Comparison of ENCODE assay signal across 8 cellular contexts in genomic region chr19:46546194-46546896, GRCh38. TPM values are rescaled to one million over a fixed set of nuclear protein-coding genes. Genes with fewer than 3 reads are reported as not detected.
DNase-seq lines count a peak whose midpoint lies in the region; ATAC-seq, FAIRE-seq and TF ChIP-seq lines count a peak whose summit lies in the region.

No MANE protein-coding gene starts in this region.

- H3K4me1 Mint-ChIP-seq in astrocyte (ENCODE audit: low read depth, unreplicated experiment) = no peaks in the 10 kb centered on the region

- peaks cover 8% of the 10 kb centered on the region for H3K9me3 ChIP-seq in astrocyte (ENCODE audit: insufficient read depth, low read depth, low read length)

- no peaks in the 10 kb centered on the region for H3K27me3 ChIP-seq in astrocyte (ENCODE audit: insufficient read depth, low read length)
- H3K27me3 ChIP-seq in kidney epithelial cell (ENCODE audit: control insufficient read depth, insufficient read depth, low read length) = no peaks in the 10 kb centered on the region

- peaks cover 11% of the 10 kb centered on the region for H3K36me3 Mint-ChIP-seq in astrocyte (ENCODE audit: low read depth, unreplicated experiment)

- H3K36me3 ChIP-seq in astrocyte (ENCODE audit: insufficient read depth, low read length) (no peaks in the 10 kb centered on the region), kidney epithelial cell (ENCODE audit: control insufficient read depth, insufficient read depth, low read length) (no peaks in the 10 kb centered on the region)

- H4K20me1 ChIP-seq in astrocyte (ENCODE audit: insufficient read depth, low read length) = no peaks in the 10 kb centered on the region

- peaks cover 20% of the 10 kb centered on the region for H3K9me3 Mint-ChIP-seq in astrocyte (ENCODE audit: unreplicated experiment)

- H3K27me3 Mint-ChIP-seq in astrocyte (ENCODE audit: low read depth, unreplicated experiment) = no peaks in the 10 kb centered on the region

- DNase-seq in DMS 273 treated with DMSO at 0.1 percent for 48 hours (lab: John Stamatoyannopoulos, UW) = peak; percentile 6
- DNase-seq in KBM-7 = peak; percentile 81
- DNase-seq in astrocyte (ENCODE audit: low read depth) = peak; percentile 29
- peak; percentile 19 for DNase-seq in kidney epithelial cell (ENCODE audit: low read depth)
- peak; percentile 64 for DNase-seq in superior temporal gyrus (ENCODE audit: extremely low spot score)
- no peak for DNase-seq in retina

- in situ Hi-C loops in KBM-7 (cut with MboI; ENCODE audit: low pct_unique_long_range_greater_than_20kb, low sequenced_read_pairs) = no loop called here

- no peak overlapping the region for H3K4me2 ChIP-seq in astrocyte (ENCODE audit: low read length)

- no peak overlapping the region for H3K27ac Mint-ChIP-seq in astrocyte (ENCODE audit: unreplicated experiment)

- TF ChIP-seq CTCF in astrocyte (IDR thresholded peaks at IDR 0.05; ENCODE audit: insufficient read depth, low read depth, low read length) = no peak
- no peak for TF ChIP-seq CTCF in kidney epithelial cell (IDR thresholded peaks at IDR 0.05; ENCODE audit: insufficient read depth, low read length, poor library complexity, severe bottlenecking)

- no peaks in the 10 kb centered on the region for H3K79me2 ChIP-seq in astrocyte (ENCODE audit: insufficient read depth, low read length)

- H3K4me1 ChIP-seq in astrocyte (ENCODE audit: insufficient read depth, low read length) = no peaks in the 10 kb centered on the region

- H3K4me3 ChIP-seq in astrocyte (ENCODE audit: insufficient read depth, low read depth, low read length) (no peak overlapping the region), kidney epithelial cell (ENCODE audit: low read depth, low read length) (no peak overlapping the region)

- H3K9ac ChIP-seq in astrocyte (ENCODE audit: low read length) = no peak overlapping the region

- no peak for ATAC-seq in GM21360 (IDR thresholded peaks at IDR 0.05; ENCODE audit: unreplicated experiment)
- no peak for ATAC-seq in GM19467 (IDR thresholded peaks at IDR 0.05; ENCODE audit: unreplicated experiment)

- FAIRE-seq in astrocyte (lab: Jason Lieb, UNC) = no peak

- H3K27ac ChIP-seq in astrocyte (ENCODE audit: low read depth, low read length) = no peak overlapping the region

- no peak overlapping the region for H3K4me3 Mint-ChIP-seq in astrocyte (ENCODE audit: unreplicated experiment)

- H2AFZ ChIP-seq in astrocyte (ENCODE audit: low read depth, low read length) = no peak overlapping the region

RNA-seq across cellular contexts. Expression of gene PNMA8B, which starts 50.7 kb away (rescaled TPM):
- 1.7 and 1.9 TPM in 2 replicates for total RNA-seq in astrocyte
- 1.8 and 2.1 TPM in 2 replicates for total RNA-seq in kidney epithelial cell

RNA-seq across cellular contexts. Expression of gene CALM3, which starts 54.8 kb away (rescaled TPM):
- 334 and 343 TPM in 2 replicates for total RNA-seq in astrocyte
- total RNA-seq in kidney epithelial cell = 103 and 127 TPM in 2 replicates
